ENCODE assay signal across 17 cellular contexts in genomic region chr5:92328584-92329259, GRCh38.
"Had no signal": no experiment of that assay in that cellular context is flagged by ENCODE, and none has a peak within 500 bp of the region (broad histone marks: within the 10 kb centered on the region; RNA-seq: fewer than 3 reads in every experiment).

No MANE protein-coding gene starts in this region.

- H3K9me3 ChIP-seq: gastrocnemius medialis, ovary, sigmoid colon, suprapubic skin, thyroid gland had no signal

- ATAC-seq: esophagus mucosa, gastrocnemius medialis had no signal

- H3K27ac ChIP-seq: gastrocnemius medialis, ovary, sigmoid colon, suprapubic skin, thyroid gland had no signal

- DNase-seq: effector memory CD4-positive, alpha-beta T cell; gastrocnemius medialis; immature natural killer cell; mesendoderm; naive B cell; nephron progenitor cell; nucleus accumbens; ovary; sigmoid colon; small intestine; stimulated activated CD4-positive, alpha-beta T cell treated with anti-CD3 and anti-CD28 coated beads, Interleukin-12 subunit alpha, Interleukin-12 subunit beta, amount 100 ng/mL, for 4 hours; stimulated activated naive CD4-positive, alpha-beta T cell treated with Interleukin-2 at 50 U/mL for 16 hours; thyroid gland had no signal

- H3K27ac Mint-ChIP-seq: immature natural killer cell, naive B cell, nephron progenitor cell, type B pancreatic cell had no signal

- H3K27me3 ChIP-seq: gastrocnemius medialis, ovary, sigmoid colon, suprapubic skin, thyroid gland had no signal

- H3K4me1 Mint-ChIP-seq: central memory CD8-positive, alpha-beta T cell; immature natural killer cell; naive B cell; nephron progenitor cell had no signal

- H3K4me3 Mint-ChIP-seq: central memory CD8-positive, alpha-beta T cell; immature natural killer cell; naive B cell; nephron progenitor cell; type B pancreatic cell had no signal

- H3K27me3 Mint-ChIP-seq: central memory CD8-positive, alpha-beta T cell; naive B cell; type B pancreatic cell had no signal

- H3K4me3 ChIP-seq: gastrocnemius medialis, ovary, sigmoid colon, suprapubic skin, thyroid gland had no signal

- H3K4me1 ChIP-seq: gastrocnemius medialis, sigmoid colon, suprapubic skin, thyroid gland had no signal

- H3K36me3 ChIP-seq: gastrocnemius medialis, ovary, sigmoid colon, suprapubic skin, thyroid gland had no signal

- H3K36me3 Mint-ChIP-seq: immature natural killer cell, naive B cell, type B pancreatic cell had no signal

- H3K9me3 Mint-ChIP-seq: naive B cell, nephron progenitor cell, type B pancreatic cell had no signal
